In the genomic region with DNA sequence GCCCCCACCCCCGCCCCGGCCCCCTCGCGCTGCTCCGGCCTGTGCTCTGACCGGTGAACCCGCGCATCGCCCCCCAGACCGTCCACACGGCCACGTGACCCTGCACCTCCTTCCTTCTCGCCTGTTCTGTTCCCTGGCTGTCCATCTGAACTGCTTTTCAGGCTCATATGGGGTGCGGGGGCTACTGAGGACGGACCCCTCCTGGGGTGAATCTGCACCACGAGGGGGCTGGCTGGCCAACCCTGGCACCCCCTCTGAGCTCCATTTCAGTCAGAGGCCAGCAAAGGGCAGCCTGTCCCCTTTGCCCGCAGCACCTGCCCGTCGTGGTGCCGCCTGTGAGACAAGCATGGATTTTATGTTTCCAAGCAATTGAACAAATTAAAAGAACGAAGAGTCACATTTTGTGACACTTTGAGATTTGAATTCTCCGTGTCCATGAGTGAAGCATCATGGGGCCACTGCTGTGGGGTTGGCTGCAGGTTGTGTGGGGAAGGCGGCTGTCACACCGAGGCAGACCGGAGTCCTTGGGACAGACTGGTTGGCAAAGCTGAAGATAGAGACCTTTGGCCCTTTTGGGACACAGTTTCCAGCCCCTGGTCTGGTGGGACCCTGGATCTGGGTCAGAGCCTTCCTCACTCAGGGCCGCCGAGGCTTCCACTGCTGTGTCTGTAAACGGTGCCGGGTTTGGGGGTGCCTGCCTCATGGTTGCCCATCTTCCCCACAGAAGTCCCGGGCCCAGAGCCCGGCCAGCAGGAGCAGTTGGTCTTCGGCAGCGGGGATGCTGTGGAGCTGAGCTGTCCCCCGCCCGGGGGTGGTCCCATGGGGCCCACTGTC, we compare ENCODE assay signal across 31 cellular contexts.
"Had no signal": no experiment of that assay in that cellular context is flagged by ENCODE, and none has a peak within 500 bp of the region (broad histone marks: within the 10 kb centered on the region; RNA-seq: fewer than 3 reads in every experiment).

No MANE protein-coding gene starts in this region.

- DNase-seq: activated CD4-positive, alpha-beta memory T cell treated with anti-CD3 and anti-CD28 coated beads for 36 hours; activated CD4-positive, alpha-beta T cell treated with anti-CD3 and anti-CD28 coated beads, Interleukin-2, amount 10 ng/mL, durations not matched to agents 7 days and 5 days; activated CD4-positive, CD25-positive, alpha-beta regulatory T cell; activated CD8-positive, alpha-beta memory T cell treated with anti-CD3 and anti-CD28 coated beads for 24 hours; activated effector memory CD4-positive, alpha-beta T cell treated with anti-CD3 and anti-CD28 coated beads, Interleukin-2, amount 50 U/mL, for 16 hours; activated naive CD4-positive, alpha-beta T cell treated with Interleukin-2 at 50 U/mL for 16 hours; activated naive CD8-positive, alpha-beta T cell treated with anti-CD3 and anti-CD28 coated beads, Interleukin-2, amount 50 U/mL, for 24 hours; activated T-cell treated with anti-CD3 and anti-CD28 coated beads, Interleukin-2, amount 50 U/mL, for 4 hours; amniotic stem cell; brain microvascular endothelial cell; cerebellar nuclear complex; NCI-H1092; NCI-H1417; NCI-H1930; NCI-H2171 treated with DMSO at 0.1 percent for 48 hours; NCI-H345; NCI-H510A; NCI-H526 treated with DMSO at 0.1 percent for 48 hours; NCI-H82; NK-92 treated with Interleukin-12 subunit alpha and Interleukin-12 subunit beta, amount 100 ng/mL, for 24 hours; PC-3; SIG-M5; T-cell; T-helper 2 cell; T1000 had no signal

- ATAC-seq: activated naive CD4-positive, alpha-beta T cell treated with anti-CD3 and anti-CD28 coated beads, Interleukin-2, amount 50 U/mL, for 72 hours; activated naive CD8-positive, alpha-beta T cell treated with anti-CD3 and anti-CD28 coated beads, Interleukin-2, amount 50 U/mL, for 24 hours; activated T-cell treated with anti-CD3 and anti-CD28 coated beads, Interleukin-2, amount 50 U/mL, for 4 hours; K562; PC-3; T-cell had no signal

- H3K9me3 Mint-ChIP-seq: activated CD4-positive, alpha-beta memory T cell treated with anti-CD3 and anti-CD28 coated beads for 36 hours; activated CD4-positive, alpha-beta T cell treated with anti-CD3 and anti-CD28 coated beads, Interleukin-2, amount 10 ng/mL, durations not matched to agents 7 days and 5 days; activated naive CD4-positive, alpha-beta T cell treated with anti-CD3 and anti-CD28 coated beads, Interleukin-2, amount 50 U/mL, for 72 hours; activated naive CD8-positive, alpha-beta T cell treated with anti-CD3 and anti-CD28 coated beads, Interleukin-2, amount 50 U/mL, for 24 hours; activated T-cell treated with anti-CD3 and anti-CD28 coated beads, Interleukin-2, amount 50 U/mL, for 4 hours; T-cell had no signal

- H3K4me3 Mint-ChIP-seq: activated CD4-positive, alpha-beta memory T cell treated with anti-CD3 and anti-CD28 coated beads for 36 hours; activated CD4-positive, alpha-beta T cell treated with anti-CD3 and anti-CD28 coated beads, Interleukin-2, amount 10 ng/mL, durations not matched to agents 7 days and 5 days; activated naive CD8-positive, alpha-beta T cell treated with anti-CD3 and anti-CD28 coated beads, Interleukin-2, amount 50 U/mL, for 24 hours; activated T-cell treated with anti-CD3 and anti-CD28 coated beads, Interleukin-2, amount 50 U/mL, for 4 hours; T-cell had no signal

- H3K36me3 ChIP-seq: ascending aorta, brain microvascular endothelial cell, cardiac muscle cell had no signal

- H3K9me3 ChIP-seq: ascending aorta had no signal

- H3K4me3 ChIP-seq: ascending aorta, cardiac muscle cell, K562, SK-N-MC had no signal

- H3K27ac Mint-ChIP-seq: activated CD4-positive, alpha-beta memory T cell treated with anti-CD3 and anti-CD28 coated beads for 36 hours; activated CD4-positive, alpha-beta T cell treated with anti-CD3 and anti-CD28 coated beads, Interleukin-2, amount 10 ng/mL, durations not matched to agents 7 days and 5 days; activated naive CD4-positive, alpha-beta T cell treated with anti-CD3 and anti-CD28 coated beads, Interleukin-2, amount 50 U/mL, for 72 hours; activated naive CD8-positive, alpha-beta T cell treated with anti-CD3 and anti-CD28 coated beads, Interleukin-2, amount 50 U/mL, for 24 hours; T-cell had no signal

- H3K36me3 Mint-ChIP-seq: activated CD4-positive, alpha-beta memory T cell treated with anti-CD3 and anti-CD28 coated beads for 36 hours; activated naive CD4-positive, alpha-beta T cell treated with anti-CD3 and anti-CD28 coated beads, Interleukin-2, amount 50 U/mL, for 72 hours; T-cell had no signal

- H3K27ac ChIP-seq: ascending aorta, brain microvascular endothelial cell, cardiac muscle cell, SK-N-MC, VCaP had no signal

- H3K27me3 ChIP-seq: cardiac muscle cell had no signal

- H3K4me1 Mint-ChIP-seq: activated CD4-positive, alpha-beta T cell treated with anti-CD3 and anti-CD28 coated beads, Interleukin-2, amount 10 ng/mL, durations not matched to agents 7 days and 5 days had no signal
